ENCODE assay signal across 26 cellular contexts in the genomic region with DNA sequence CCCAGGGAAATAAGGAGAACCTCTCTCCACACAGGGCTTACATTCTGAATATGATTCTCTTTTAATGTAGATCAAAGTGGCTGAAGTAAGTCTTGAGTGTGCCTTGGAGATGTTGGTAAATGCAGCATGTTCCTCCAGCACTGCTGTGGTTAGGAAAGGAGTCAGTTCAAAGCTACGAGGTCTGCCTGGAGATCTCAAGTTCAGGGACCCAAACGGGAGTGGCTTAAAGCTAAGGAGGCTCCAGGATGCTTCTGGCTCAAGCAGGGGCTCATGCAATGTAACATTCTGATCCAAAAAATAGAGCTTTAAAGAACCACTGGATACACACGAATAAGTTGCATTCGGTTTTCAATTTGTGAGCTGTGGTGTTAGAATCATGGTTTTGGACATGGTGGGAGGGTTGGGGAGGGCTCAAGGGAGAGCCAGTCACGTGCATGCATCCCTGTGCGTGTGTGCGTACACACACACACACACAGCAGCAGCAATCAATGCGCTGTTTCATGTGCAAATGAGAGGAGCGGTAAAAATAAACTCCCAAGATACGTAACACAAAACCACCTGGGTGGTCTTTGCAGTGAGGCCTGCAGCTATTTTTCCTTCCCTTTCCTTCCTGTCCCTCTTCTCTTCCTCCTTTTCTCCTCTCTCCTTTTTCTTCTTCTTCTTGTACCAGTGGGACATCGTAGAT.
DNase-seq lines count a peak whose midpoint lies in the region; ATAC-seq and TF ChIP-seq lines count a peak whose summit lies in the region.
"Had no signal": no experiment of that assay in that cellular context is flagged by ENCODE, and none has a peak within 500 bp of the region (broad histone marks: within the 10 kb centered on the region; RNA-seq: fewer than 3 reads in every experiment).

No MANE protein-coding gene starts in this region.

- H4K20me1 ChIP-seq in DND-41 (ENCODE audit: insufficient read depth, low read length) (no peaks in the 10 kb centered on the region), PC-3 (ENCODE audit: low read length) (no peaks in the 10 kb centered on the region), hepatocyte (ENCODE audit: insufficient read depth, poor library complexity, severe bottlenecking) (no peaks in the 10 kb centered on the region)

- CTCF ChIA-PET in PC-3 (lab: Charles Lee) = no interaction called here

- H3K36me3 Mint-ChIP-seq in neural crest cell (ENCODE audit: low read depth) = no peaks in the 10 kb centered on the region
- H3K36me3 Mint-ChIP-seq in T-helper 2 cell treated with Interferon-gamma antibody and Interleukin-4, amounts not matched to agents 5 μg/mL and 100 μg/mL, for 36 hours (ENCODE audit: low read depth) = peaks cover 49% of the 10 kb centered on the region
- H3K36me3 Mint-ChIP-seq: naive B cell had no signal

- H3K4me2 ChIP-seq in DND-41 (ENCODE audit: insufficient read depth, low read length) (no peak overlapping the region), PC-3 (ENCODE audit: low read length) (peak overlapping the region; percentile 54), hepatocyte (peak overlapping the region; percentile 6)

- peak overlapping the region; percentile 84 for H3K27ac Mint-ChIP-seq in neural crest cell (ENCODE audit: unreplicated experiment)
- no peak overlapping the region for H3K27ac Mint-ChIP-seq in T-helper 2 cell treated with Interferon-gamma antibody and Interleukin-4, amounts not matched to agents 5 μg/mL and 100 μg/mL, for 36 hours
- H3K27ac Mint-ChIP-seq: activated B cell treated with CpG ODN at 0.5 μM for 24 hours; activated naive CD8-positive, alpha-beta T cell; naive B cell; T-helper 17 cell had no signal

- peaks cover 7% of the 10 kb centered on the region for H3F3A ChIP-seq in PC-3 (ENCODE audit: low read length, unreplicated experiment)

- no TSS peak for BruUV-seq in PC-3 (replicated peaks; lab: Mats Ljungman, UMichigan)

- H3K9ac ChIP-seq in DND-41 (ENCODE audit: low read depth, low read length) (no peak overlapping the region), PC-3 (ENCODE audit: low read length) (peak overlapping the region; percentile 50; the same call in 1 of the 2 replicates)

- POLR2A ChIA-PET in PC-3 (lab: Charles Lee; ENCODE audit: unreplicated experiment) = no interaction called here

- H3K36me3 ChIP-seq in DND-41 (ENCODE audit: insufficient read depth, low read length) (no peaks in the 10 kb centered on the region), PC-3 (ENCODE audit: low read depth, low read length) (no peaks in the 10 kb centered on the region), hepatocyte (replicated peaks; ENCODE audit: insufficient read depth, low read depth) (no peaks in the 10 kb centered on the region), tibial artery (no peaks in the 10 kb centered on the region)
- H3K36me3 ChIP-seq: brain microvascular endothelial cell, thoracic aorta had no signal

- H3K27me3 Mint-ChIP-seq in neural crest cell (ENCODE audit: low read depth) = no peaks in the 10 kb centered on the region
- no peaks in the 10 kb centered on the region for H3K27me3 Mint-ChIP-seq in T-helper 2 cell treated with Interferon-gamma antibody and Interleukin-4, amounts not matched to agents 5 μg/mL and 100 μg/mL, for 36 hours (ENCODE audit: low read depth)
- H3K27me3 Mint-ChIP-seq: activated B cell treated with CpG ODN at 0.5 μM for 24 hours; activated naive CD8-positive, alpha-beta T cell; naive B cell had no signal

- no peak overlapping the region for H3K4me3 ChIP-seq in DND-41 (ENCODE audit: low read depth in 1 of 2, low read length in 2 of 2)
- H3K4me3 ChIP-seq in PC-3 (ENCODE audit: low read length) = 0 out of 2 replicates have a peak overlapping the region, but pooled peaks have one; percentile 18
- H3K4me3 ChIP-seq in hepatocyte = no peak overlapping the region
- H3K4me3 ChIP-seq in tibial artery = no peak overlapping the region
- H3K4me3 ChIP-seq: K562, lung, thoracic aorta had no signal

- H3K4me1 ChIP-seq in DND-41 (ENCODE audit: insufficient read depth, low read length) (peaks cover 14% of the 10 kb centered on the region), PC-3 (ENCODE audit: insufficient read depth, low read length) (peaks cover 55% of the 10 kb centered on the region), hepatocyte (ENCODE audit: insufficient read depth) (peaks cover 13% of the 10 kb centered on the region), tibial artery (no peaks in the 10 kb centered on the region)

- peak; percentile 85 for ATAC-seq in DND-41 (ENCODE audit: insufficient read depth, low read depth)
- no peak for ATAC-seq in PC-3
- ATAC-seq: K562, T-helper 17 cell had no signal

- TF ChIP-seq CTCF in DND-41 (IDR thresholded peaks at IDR 0.05; ENCODE audit: borderline replicate concordance, extremely low read depth, low read length, poor library complexity, severe bottlenecking) (no peak), PC-3 (conservative IDR thresholded peaks at IDR 0.05; ENCODE audit: low read depth, low read length) (no peak), hepatocyte (IDR thresholded peaks at IDR 0.05; ENCODE audit: poor library complexity) (no peak), neural crest cell (conservative IDR thresholded peaks at IDR 0.05) (no peak), tibial artery (IDR thresholded peaks at IDR 0.05) (no peak)

- H3K27me3 ChIP-seq in DND-41 (ENCODE audit: insufficient read depth, low read length, poor library complexity) (no peaks in the 10 kb centered on the region), PC-3 (ENCODE audit: low read length) (no peaks in the 10 kb centered on the region), hepatocyte (no peaks in the 10 kb centered on the region), tibial artery (no peaks in the 10 kb centered on the region)
- H3K27me3 ChIP-seq: brain microvascular endothelial cell had no signal

- 61% methylated on average over 11 of the region's 11 CpGs for WGBS in hepatocyte (ENCODE audit: low lambda C conversion rate, missing lambda C conversion rate)

- DNase-seq in DND-41 (peak; percentile 30), PC-3 (no peak), hepatocyte (ENCODE audit: low spot score) (no peak), neural crest cell (ENCODE audit: low read depth, low spot score) (no peak), NCI-H748 (lab: John Stamatoyannopoulos, UW; ENCODE audit: unreplicated experiment) (no peak), D341Med (ENCODE audit: low spot score) (no peak), tibial artery (no peak)
- no peak for DNase-seq in T-helper 2 cell treated with Interferon-gamma antibody and Interleukin-4, amounts not matched to agents 5 μg/mL and 100 μg/mL, for 36 hours (ENCODE audit: low spot score)
- DNase-seq: ACHN; activated B cell treated with CpG ODN at 0.5 μM for 24 hours; dermis blood vessel endothelial cell; DMS153; naive B cell; NCI-H2081 treated with DMSO at 0.1 percent for 48 hours; NCI-H510A; retina; SHP77 treated with DMSO at 0.1 percent for 48 hours; stimulated activated CD4-positive, alpha-beta T cell treated with anti-CD3 and anti-CD28 coated beads, Interleukin-12 subunit alpha, Interleukin-12 subunit beta, amount 100 ng/mL, for 4 hours; T-helper 17 cell had no signal

- no peak overlapping the region for H2AFZ ChIP-seq in DND-41 (ENCODE audit: low read depth, low read length)
- H2AFZ ChIP-seq in PC-3 (ENCODE audit: low read length) = no peak overlapping the region
- no peak overlapping the region for H2AFZ ChIP-seq in hepatocyte

- intact Hi-C loops in PC-3 (cut with micrococcal nuclease) = no loop called here
- intact Hi-C loops in tibial artery (cut with DNase I; ENCODE audit: low total_unique reads) = no loop called here

- H3K4me1 Mint-ChIP-seq in neural crest cell = peaks cover 36% of the 10 kb centered on the region
- peaks cover 18% of the 10 kb centered on the region for H3K4me1 Mint-ChIP-seq in T-helper 2 cell treated with Interferon-gamma antibody and Interleukin-4, amounts not matched to agents 5 μg/mL and 100 μg/mL, for 36 hours (ENCODE audit: low read depth)
- H3K4me1 Mint-ChIP-seq: activated B cell treated with CpG ODN at 0.5 μM for 24 hours, naive B cell had no signal

- H3K9me3 Mint-ChIP-seq in neural crest cell = no peaks in the 10 kb centered on the region
- H3K9me3 Mint-ChIP-seq in T-helper 2 cell treated with Interferon-gamma antibody and Interleukin-4, amounts not matched to agents 5 μg/mL and 100 μg/mL, for 36 hours = no peaks in the 10 kb centered on the region
- H3K9me3 Mint-ChIP-seq: activated B cell treated with CpG ODN at 0.5 μM for 24 hours, naive B cell had no signal

- H3K4me3 Mint-ChIP-seq in neural crest cell = peak overlapping the region; percentile 13
- no peak overlapping the region for H3K4me3 Mint-ChIP-seq in T-helper 2 cell treated with Interferon-gamma antibody and Interleukin-4, amounts not matched to agents 5 μg/mL and 100 μg/mL, for 36 hours
- H3K4me3 Mint-ChIP-seq: activated B cell treated with CpG ODN at 0.5 μM for 24 hours; activated naive CD8-positive, alpha-beta T cell; naive B cell; T-helper 17 cell had no signal

- H3K27ac ChIP-seq in DND-41 (ENCODE audit: low read length) (0 out of 2 replicates have a peak overlapping the region, but pooled peaks have one; percentile 20), PC-3 (ENCODE audit: low read length) (peak overlapping the region; percentile 77), hepatocyte (peak overlapping the region; percentile 35), tibial artery (no peak overlapping the region)
- H3K27ac ChIP-seq: brain microvascular endothelial cell, C4-2B, epithelial cell of prostate, thoracic aorta had no signal

- H3K9me2 ChIP-seq in PC-3 (replicated peaks; ENCODE audit: low read length) (no peaks in the 10 kb centered on the region), hepatocyte (replicated peaks; ENCODE audit: insufficient read depth) (no peaks in the 10 kb centered on the region)

- H3K9me3 ChIP-seq in DND-41 (ENCODE audit: insufficient read depth, low read length, severe bottlenecking) (no peaks in the 10 kb centered on the region), PC-3 (ENCODE audit: low read length) (no peaks in the 10 kb centered on the region), hepatocyte (ENCODE audit: low read depth) (no peaks in the 10 kb centered on the region), tibial artery (no peaks in the 10 kb centered on the region)
- H3K9me3 ChIP-seq: thoracic aorta had no signal

- H3K79me2 ChIP-seq in DND-41 (ENCODE audit: insufficient read depth, low read length) (no peaks in the 10 kb centered on the region), PC-3 (ENCODE audit: low read length) (no peaks in the 10 kb centered on the region), hepatocyte (no peaks in the 10 kb centered on the region)

Comparison
In these comparisons a context has a peak if more than half of its experiments do, and no peak if none do; other contexts are left out.
1. H3K27ac ChIP-seq: peak in DND-41 (single experiment), PC-3 (single experiment) and hepatocyte (single experiment); none in tibial artery (0 of 2).